ENCODE assay signal across 1 cellular context in genomic region chr5:158976035-158976434, GRCh38.
TF ChIP-seq lines count a peak whose summit lies in the region.

No MANE protein-coding gene starts in this region.

TF ChIP-seq in HEK293, 187 proteins besides CTCF, POLR2A, EP300 and RAD21 (continued from another document):
- TF ChIP-seq PRDM2 (tag by site-specific recombination; IDR thresholded peaks at IDR 0.05; ENCODE audit: borderline replicate concordance) = no peak
- TF ChIP-seq ZNF398 (tag by site-specific recombination; IDR thresholded peaks at IDR 0.05) = peak; percentile 75
- TF ChIP-seq ZNF366 (tag by site-specific recombination; conservative IDR thresholded peaks at IDR 0.05) = peak; percentile 17; the same call in 1 of the 2 replicates
- TF ChIP-seq HIC1 (tag by site-specific recombination; IDR thresholded peaks at IDR 0.05) = no peak
- no peak for TF ChIP-seq ZNF311 (tag by site-specific recombination; IDR thresholded peaks at IDR 0.05; ENCODE audit: borderline replicate concordance)
- TF ChIP-seq ZNF112 (tag by site-specific recombination; IDR thresholded peaks at IDR 0.05) = no peak
- TF ChIP-seq ZNF571 (tag by site-specific recombination; IDR thresholded peaks at IDR 0.05) = no peak
- no peak for TF ChIP-seq ZNF830 (tag by site-specific recombination; IDR thresholded peaks at IDR 0.05; ENCODE audit: low read depth)
- no peak for TF ChIP-seq ZNF76 (tag by site-specific recombination; IDR thresholded peaks at IDR 0.05; ENCODE audit: borderline replicate concordance, low read depth)
- no peak for TF ChIP-seq ZNF394 (tag by site-specific recombination; IDR thresholded peaks at IDR 0.05; ENCODE audit: borderline replicate concordance)
- TF ChIP-seq ZNF629 (tag by site-specific recombination; IDR thresholded peaks at IDR 0.05) = no peak; the same call in 1 of the 2 replicates
- TF ChIP-seq GLIS1 (tag by site-specific recombination; IDR thresholded peaks at IDR 0.05) = no peak
- no peak for TF ChIP-seq REST (tag by site-specific recombination; IDR thresholded peaks at IDR 0.05)
- no peak for TF ChIP-seq ZNF426 (tag by site-specific recombination; IDR thresholded peaks at IDR 0.05)
- TF ChIP-seq ZNF416 (tag by site-specific recombination; IDR thresholded peaks at IDR 0.05) = no peak
- TF ChIP-seq, protein P1, sequence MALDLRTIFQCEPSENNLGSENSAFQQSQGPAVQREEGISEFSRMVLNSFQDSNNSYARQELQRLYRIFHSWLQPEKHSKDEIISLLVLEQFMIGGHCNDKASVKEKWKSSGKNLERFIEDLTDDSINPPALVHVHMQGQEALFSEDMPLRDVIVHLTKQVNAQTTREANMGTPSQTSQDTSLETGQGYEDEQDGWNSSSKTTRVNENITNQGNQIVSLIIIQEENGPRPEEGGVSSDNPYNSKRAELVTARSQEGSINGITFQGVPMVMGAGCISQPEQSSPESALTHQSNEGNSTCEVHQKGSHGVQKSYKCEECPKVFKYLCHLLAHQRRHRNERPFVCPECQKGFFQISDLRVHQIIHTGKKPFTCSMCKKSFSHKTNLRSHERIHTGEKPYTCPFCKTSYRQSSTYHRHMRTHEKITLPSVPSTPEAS (tag by site-specific recombination; IDR thresholded peaks at IDR 0.05) = no peak
- TF ChIP-seq ZNF362 (tag by site-specific recombination; IDR thresholded peaks at IDR 0.05) = 0 out of 2 replicates have a peak, but pooled peaks have one; percentile 58
- TF ChIP-seq ZNF791 (tag by site-specific recombination; IDR thresholded peaks at IDR 0.05) = no peak
- no peak for TF ChIP-seq ZNF302 (tag by site-specific recombination; IDR thresholded peaks at IDR 0.05; ENCODE audit: low read depth)
- no peak for TF ChIP-seq ELK4 (IDR thresholded peaks at IDR 0.05; ENCODE audit: borderline replicate concordance, low read depth, low read length)
- no peak for TF ChIP-seq ZBTB48 (tag by site-specific recombination; IDR thresholded peaks at IDR 0.05)
- no peak for TF ChIP-seq ZFP3 (tag by site-specific recombination; IDR thresholded peaks at IDR 0.05; ENCODE audit: low read depth)
